28 cellular contexts compared by ENCODE assay signal in genomic region chr9:69249337-69249736, GRCh38.
A peak's percentile ranks its signal among the peaks of the same experiment; 100 is the strongest.
DNase-seq lines count a peak whose midpoint lies in the region; ATAC-seq and FAIRE-seq lines count a peak whose summit lies in the region.
"Had no signal": no experiment of that assay in that cellular context is flagged by ENCODE, and none has a peak within 500 bp of the region (broad histone marks: within the 10 kb centered on the region; RNA-seq: fewer than 3 reads in every experiment).

No MANE protein-coding gene starts in this region.

- no peak overlapping the region for H4K5ac ChIP-seq in mesendoderm (ENCODE audit: low read length)

- no peak overlapping the region for H3K9ac ChIP-seq in mesendoderm (ENCODE audit: low read length)

- H3K18ac ChIP-seq in mesendoderm (ENCODE audit: low read length): no peak overlapping the region

- FAIRE-seq in small intestine (lab: Jason Lieb, UNC): no peak
- FAIRE-seq: colon, GM12891 had no signal

- H2BK5ac ChIP-seq in mesendoderm (ENCODE audit: low read length): no peak overlapping the region

- H3K9me3 ChIP-seq in small intestine (ENCODE audit: control insufficient read depth, low read depth): no peaks in the 10 kb centered on the region
- H3K9me3 ChIP-seq: body of pancreas, HAP-1, left lung, transverse colon had no signal

- H2BK120ac ChIP-seq in mesendoderm (ENCODE audit: low read depth, low read length): no peak overlapping the region

- no peak overlapping the region for H3K27ac ChIP-seq in mesendoderm (ENCODE audit: low read depth, low read length)
- no peak overlapping the region for H3K27ac ChIP-seq in small intestine (ENCODE audit: low read depth in 1 of 2, low read length in 1 of 2)
- H3K27ac ChIP-seq: 22Rv1, body of pancreas, left lung, transverse colon, VCaP had no signal

- in situ Hi-C loops in KBM-7 (cut with MboI; ENCODE audit: low pct_unique_long_range_greater_than_20kb, low sequenced_read_pairs): no loop called here

- H2AK5ac ChIP-seq in mesendoderm (ENCODE audit: low read length): no peak overlapping the region

- H3K79me2 ChIP-seq in mesendoderm (ENCODE audit: control insufficient read depth, insufficient read depth, low read length): no peaks in the 10 kb centered on the region

- no peak overlapping the region for H4K8ac ChIP-seq in mesendoderm (ENCODE audit: low read depth, low read length)

- H3K36me3 ChIP-seq in mesendoderm (ENCODE audit: control insufficient read depth, insufficient read depth, low read length) (no peaks in the 10 kb centered on the region), small intestine (ENCODE audit: control insufficient read depth in 2 of 2, insufficient read depth in 2 of 2, low read length in 2 of 2) (peaks cover 12 to 32% of the 10 kb centered on the region in 2 donors)

- DNase-seq in DMS 273 (lab: John Stamatoyannopoulos, UW; ENCODE audit: unreplicated experiment): peak; percentile 2
- DNase-seq in DMS 273 treated with DMSO at 0.1 percent for 48 hours (lab: John Stamatoyannopoulos, UW): no peak
- peak; percentile 1 for DNase-seq in KBM-7
- DNase-seq in dermis blood vessel endothelial cell: peak; percentile 88
- DNase-seq in mesendoderm: no peak
- DNase-seq in stimulated activated CD4-positive, alpha-beta T cell treated with anti-CD3 and anti-CD28 coated beads, Interleukin-2, amount 100 ng/mL, for 48 hours: no peak
- no peak for DNase-seq in sciatic nerve (ENCODE audit: low spot score)
- DNase-seq in small intestine: no peak
- DNase-seq: activated CD4-positive, alpha-beta T cell treated with anti-CD3 and anti-CD28 coated beads, Interleukin-2, amount 50 U/mL, for 48 hours; activated CD8-positive, alpha-beta memory T cell treated with anti-CD3 and anti-CD28 coated beads, Interleukin-2, amount 50 U/mL, for 48 hours; body of pancreas; CD4-positive, alpha-beta memory T cell; DMS153; endodermal cell; KG1; left lung; NCI-H187 treated with DMSO at 0.1 percent for 48 hours; NCI-H345; NCI-H82; SIG-M5; stimulated activated CD4-positive, alpha-beta T cell treated with anti-CD3 and anti-CD28 coated beads, Interleukin-4, amount 100 ng/mL, for 1 hour; T-helper 2 cell; transverse colon had no signal

- H3K27me3 ChIP-seq in mesendoderm (ENCODE audit: insufficient read depth, low read length, poor library complexity) (no peaks in the 10 kb centered on the region), small intestine (ENCODE audit: control insufficient read depth in 2 of 2, insufficient read depth in 2 of 2, low read length in 2 of 2) (no peaks in the 10 kb centered on the region)
- H3K27me3 ChIP-seq: body of pancreas, left lung, transverse colon had no signal

- no peak overlapping the region for H3K4me2 ChIP-seq in mesendoderm (ENCODE audit: low read length)

- no CpG with 5 or more reads among the region's 7 CpGs for WGBS in mesendoderm (ENCODE audit: extremely low coverage, insufficient coverage, low lambda C conversion rate)
- 74 to 87% (median 75%) methylated on average over 7 of the region's 7 CpGs for WGBS in small intestine, 3 donors

- H3K4me3 ChIP-seq in mesendoderm (ENCODE audit: low read length): no peak overlapping the region
- no peak overlapping the region for H3K4me3 ChIP-seq in small intestine (ENCODE audit: low read depth in 1 of 2, low read length in 2 of 2)
- H3K4me3 ChIP-seq: body of pancreas, HAP-1, left lung, transverse colon had no signal

- intact Hi-C loops in sciatic nerve (cut with DNase I): loop anchor here (10.0 kb wide), 1 partner anchor 75 kb away; the partner anchor contains the start of gene ENTREP1

- no peaks in the 10 kb centered on the region for H3K79me1 ChIP-seq in mesendoderm (ENCODE audit: low read length)

- no peak for ATAC-seq in sciatic nerve
- ATAC-seq: body of pancreas, left lung had no signal

- no peak overlapping the region for H2BK15ac ChIP-seq in mesendoderm (replicated peaks; ENCODE audit: low read depth)

- no peaks in the 10 kb centered on the region for H3K4me1 ChIP-seq in mesendoderm (ENCODE audit: control insufficient read depth, low read depth, low read length)
- no peaks in the 10 kb centered on the region for H3K4me1 ChIP-seq in small intestine (ENCODE audit: control insufficient read depth in 2 of 2, insufficient read depth in 1 of 2, low read depth in 1 of 2, low read length in 1 of 2)
- H3K4me1 ChIP-seq: body of pancreas, HAP-1, left lung, transverse colon had no signal

- no peak overlapping the region for H3K4ac ChIP-seq in mesendoderm (ENCODE audit: low read depth, low read length)

- H3K23ac ChIP-seq in mesendoderm (ENCODE audit: low read length): peak overlapping the region; percentile 30

- no peak overlapping the region for H3K56ac ChIP-seq in mesendoderm (ENCODE audit: low read length)

Comparison
In these comparisons a context has a peak if more than half of its experiments do, and no peak if none do; other contexts are left out.
1. DNase-seq: peak in DMS 273 (single experiment), KBM-7 (single experiment) and dermis blood vessel endothelial cell (single experiment); none in DMS 273 treated with DMSO at 0.1 percent for 48 hours (single experiment), mesendoderm (single experiment), stimulated activated CD4-positive, alpha-beta T cell treated with anti-CD3 and anti-CD28 coated beads, Interleukin-2, amount 100 ng/mL, for 48 hours (0 of 2), sciatic nerve (single experiment) and small intestine (single experiment).